20 cellular contexts compared by ENCODE assay signal in genomic region chr2:202592580-202592979, GRCh38. TPM values are rescaled to one million over a fixed set of nuclear protein-coding genes. Genes with fewer than 3 reads are reported as not detected.
DNase-seq lines count a peak whose midpoint lies in the region; ATAC-seq and TF ChIP-seq lines count a peak whose summit lies in the region.
"Had no signal": no experiment of that assay in that cellular context is flagged by ENCODE, and none has a peak within 500 bp of the region (broad histone marks: within the 10 kb centered on the region; RNA-seq: fewer than 3 reads in every experiment).

No MANE protein-coding gene starts in this region.

- H3K9me3 Mint-ChIP-seq in GM23338, result no peaks in the 10 kb centered on the region
- H3K9me3 Mint-ChIP-seq in stimulated activated memory B cell treated with anti-CD40 and anti-IgM and Interleukin-4, amounts not matched to agents 10 μg/mL and 1 μg/mL and 100 μg/mL, for 72 hours, result no peaks in the 10 kb centered on the region
- H3K9me3 Mint-ChIP-seq: CD4-positive, CD25-positive, alpha-beta regulatory T cell had no signal

- no peaks in the 10 kb centered on the region for H3K9me3 ChIP-seq in mesenchymal stem cell (ENCODE audit: control insufficient read depth, low read length)
- H3K9me3 ChIP-seq: BLaER1, SJCRH30 had no signal

- H3K36me3 ChIP-seq in GM23338 (ENCODE audit: insufficient read depth) (no peaks in the 10 kb centered on the region), mesenchymal stem cell (ENCODE audit: control insufficient read depth in 1 of 2, insufficient read depth in 2 of 2, low read depth in 1 of 2, low read length in 2 of 2) (peaks cover 0 to 3% of the 10 kb centered on the region in 2 experiments)
- H3K36me3 ChIP-seq: BLaER1, SJCRH30 had no signal

- no peak overlapping the region for H3K4me3 Mint-ChIP-seq in GM23338
- no peak overlapping the region for H3K4me3 Mint-ChIP-seq in stimulated activated memory B cell treated with anti-CD40 and anti-IgM and Interleukin-4, amounts not matched to agents 10 μg/mL and 1 μg/mL and 100 μg/mL, for 72 hours
- H3K4me3 Mint-ChIP-seq: CD4-positive, CD25-positive, alpha-beta regulatory T cell had no signal

- H4K91ac ChIP-seq in mesenchymal stem cell (ENCODE audit: low read length), result no peak overlapping the region

- no peak overlapping the region for H4K8ac ChIP-seq in mesenchymal stem cell (ENCODE audit: low read length)

- H2AFZ ChIP-seq in GM23338 (no peak overlapping the region), mesenchymal stem cell (ENCODE audit: low read depth, low read length) (no peak overlapping the region)
- H2AFZ ChIP-seq: PC-9 had no signal

- H3K23ac ChIP-seq in mesenchymal stem cell (ENCODE audit: low read length in 2 of 2), result no peak overlapping the region

- peaks cover 22% of the 10 kb centered on the region for H3K4me1 Mint-ChIP-seq in GM23338
- H3K4me1 Mint-ChIP-seq in stimulated activated memory B cell treated with anti-CD40 and anti-IgM and Interleukin-4, amounts not matched to agents 10 μg/mL and 1 μg/mL and 100 μg/mL, for 72 hours, result peaks cover 38% of the 10 kb centered on the region

- H2BK12ac ChIP-seq in mesenchymal stem cell (ENCODE audit: low read length in 2 of 2), result no peak overlapping the region

- intact Hi-C loops in left colon (cut with DNase I, micrococcal nuclease), result no loop called here

- H2BK15ac ChIP-seq in mesenchymal stem cell (ENCODE audit: low read depth, poor library complexity, severe bottlenecking), result no peak overlapping the region

- peaks cover 9% of the 10 kb centered on the region for H3K27me3 Mint-ChIP-seq in GM23338 (ENCODE audit: insufficient read depth, low read depth, poor library complexity)
- H3K27me3 Mint-ChIP-seq in stimulated activated memory B cell treated with anti-CD40 and anti-IgM and Interleukin-4, amounts not matched to agents 10 μg/mL and 1 μg/mL and 100 μg/mL, for 72 hours, result no peaks in the 10 kb centered on the region
- H3K27me3 Mint-ChIP-seq: CD4-positive, CD25-positive, alpha-beta regulatory T cell had no signal

- H3K18ac ChIP-seq in mesenchymal stem cell (ENCODE audit: low read depth in 1 of 2, low read length in 2 of 2), result no peak overlapping the region

- H3K27ac Mint-ChIP-seq in GM23338, result peak overlapping the region; percentile 27; the same call in 1 of the 2 replicates
- peak overlapping the region; percentile 44 for H3K27ac Mint-ChIP-seq in stimulated activated memory B cell treated with anti-CD40 and anti-IgM and Interleukin-4, amounts not matched to agents 10 μg/mL and 1 μg/mL and 100 μg/mL, for 72 hours
- H3K27ac Mint-ChIP-seq: CD4-positive, CD25-positive, alpha-beta regulatory T cell had no signal

- H4K20me1 ChIP-seq in GM23338 (replicated peaks; ENCODE audit: insufficient read depth), result no peaks in the 10 kb centered on the region
- H4K20me1 ChIP-seq: BLaER1 had no signal

- no peak overlapping the region for H2BK5ac ChIP-seq in mesenchymal stem cell (ENCODE audit: low read depth, low read length, poor library complexity, severe bottlenecking)

- H2AK5ac ChIP-seq in mesenchymal stem cell (ENCODE audit: low read length, severe bottlenecking), result no peak overlapping the region

- no peak overlapping the region for H3K4ac ChIP-seq in mesenchymal stem cell (ENCODE audit: low read depth in 1 of 2, low read length in 2 of 2)

- no peak overlapping the region for H3K4me2 ChIP-seq in GM23338
- H3K4me2 ChIP-seq in mesenchymal stem cell (ENCODE audit: low read length, poor library complexity, severe bottlenecking), result no peak overlapping the region
- H3K4me2 ChIP-seq: BLaER1, PC-9 had no signal

- H2BK120ac ChIP-seq in mesenchymal stem cell (ENCODE audit: low read depth, low read length), result no peak overlapping the region

- no peak overlapping the region for H3K9ac ChIP-seq in mesenchymal stem cell (ENCODE audit: low read length)
- H3K9ac ChIP-seq: BLaER1 had no signal

- H3K4me3 ChIP-seq in GM23338, result no peak overlapping the region
- H3K4me3 ChIP-seq in mesenchymal stem cell (ENCODE audit: insufficient read depth in 1 of 2, low read depth in 1 of 2, low read length in 2 of 2), result no peak overlapping the region
- H3K4me3 ChIP-seq: BLaER1, PC-9, SJCRH30 had no signal

- no peaks in the 10 kb centered on the region for H3K9me2 ChIP-seq in GM23338 (ENCODE audit: insufficient read depth)

- H3K27me3 ChIP-seq in GM23338 (ENCODE audit: insufficient read depth) (no peaks in the 10 kb centered on the region), mesenchymal stem cell (ENCODE audit: control insufficient read depth in 1 of 2, insufficient read depth in 1 of 2, low read length in 2 of 2) (peaks cover 0 to 5% of the 10 kb centered on the region in 2 experiments)
- H3K27me3 ChIP-seq: BLaER1, SJCRH30 had no signal

- ATAC-seq in GM23338 (no peak), left colon (no peak)
- ATAC-seq in stimulated activated memory B cell treated with anti-CD40 and anti-IgM and Interleukin-4, amounts not matched to agents 10 μg/mL and 1 μg/mL and 100 μg/mL, for 72 hours, result no peak
- ATAC-seq: Right ventricle myocardium inferior had no signal

- no peak overlapping the region for H3K27ac ChIP-seq in GM23338 (ENCODE audit: low read depth)
- no peak overlapping the region for H3K27ac ChIP-seq in mesenchymal stem cell (ENCODE audit: low read length, poor library complexity, severe bottlenecking)
- H3K27ac ChIP-seq: BLaER1, PC-9, SJCRH30 had no signal

- no peaks in the 10 kb centered on the region for H3K79me2 ChIP-seq in GM23338 (replicated peaks; ENCODE audit: insufficient read depth)

- TF ChIP-seq CTCF in GM23338 (conservative IDR thresholded peaks at IDR 0.05; ENCODE audit: low read depth in 2 of 2), result no peak

- DNase-seq in GM23338 (ENCODE audit: low spot score) (no peak), astrocyte of the hippocampus (ENCODE audit: low read depth, low spot score) (peak; percentile 20), fibroblast of peridontal ligament (ENCODE audit: extremely low read depth) (peak; percentile 11), left colon (no peak), COLO829 (ENCODE audit: low spot score) (no peak), mesenchymal stem cell (no peak)
- DNase-seq: CD4-positive, CD25-positive, alpha-beta regulatory T cell; H7; Karpas-422; NCI-H1092 treated with DMSO at 0.1 percent for 48 hours; NCI-H1436 treated with DMSO at 0.1 percent for 48 hours; NCI-H187 treated with DMSO at 0.1 percent for 48 hours; NCI-H524; NCI-H748 treated with DMSO at 0.1 percent for 48 hours; NK-92 treated with Interleukin-12 subunit alpha and Interleukin-12 subunit beta, amount 100 ng/mL, for 24 hours; PC-9; SJCRH30 had no signal

- H3K4me1 ChIP-seq in GM23338 (ENCODE audit: insufficient read depth) (peaks cover 6% of the 10 kb centered on the region; the same call in 1 of the 2 replicates), mesenchymal stem cell (ENCODE audit: control insufficient read depth, insufficient read depth, low read depth, low read length) (peaks cover 5% of the 10 kb centered on the region)
- H3K4me1 ChIP-seq: SJCRH30 had no signal

- H3K14ac ChIP-seq in mesenchymal stem cell (ENCODE audit: low read length in 2 of 2), result no peak overlapping the region

- no peaks in the 10 kb centered on the region for H3F3A ChIP-seq in GM23338 (replicated peaks; ENCODE audit: low read depth)

- no peaks in the 10 kb centered on the region for H3K79me1 ChIP-seq in mesenchymal stem cell (replicated peaks; ENCODE audit: low read length, poor library complexity, severe bottlenecking)

- WGBS in mesenchymal stem cell, result 95% methylated on average over 2 of the region's 2 CpGs

- H3K36me3 Mint-ChIP-seq in GM23338 (ENCODE audit: low read depth), result no peaks in the 10 kb centered on the region
- no peaks in the 10 kb centered on the region for H3K36me3 Mint-ChIP-seq in stimulated activated memory B cell treated with anti-CD40 and anti-IgM and Interleukin-4, amounts not matched to agents 10 μg/mL and 1 μg/mL and 100 μg/mL, for 72 hours
- H3K36me3 Mint-ChIP-seq: CD4-positive, CD25-positive, alpha-beta regulatory T cell had no signal

TF ChIP-seq in GM23338, 12 proteins besides CTCF, POLR2A, EP300 and RAD21 (continues in another document):
- TF ChIP-seq EZH2phosphoT487 (IDR thresholded peaks at IDR 0.05; ENCODE audit: unreplicated experiment) (no peak), STAT1 (IDR thresholded peaks at IDR 0.05; ENCODE audit: unreplicated experiment) (no peak), CREB1 (CRISPR knock-in tag; IDR thresholded peaks at IDR 0.05; ENCODE audit: low read depth) (no peak), POLR2AphosphoS5 (IDR thresholded peaks at IDR 0.05; ENCODE audit: low read depth) (no peak), JUNB (IDR thresholded peaks at IDR 0.05; ENCODE audit: unreplicated experiment) (no peak), EZH2 (IDR thresholded peaks at IDR 0.05; ENCODE audit: low read depth, unreplicated experiment) (no peak), REST (IDR thresholded peaks at IDR 0.05; ENCODE audit: unreplicated experiment) (no peak), NANOG (IDR thresholded peaks at IDR 0.05; ENCODE audit: borderline replicate concordance) (no peak)

RNA-seq across cellular contexts. Expression of gene FAM117B, which starts 42.2 kb away (rescaled TPM):
- 23.0 and 24.7 TPM in 2 replicates for total RNA-seq in GM23338 (2014; rRNA removed; shearing (Covaris generic))
- 8.3 and 8.4 TPM in 2 replicates for polyA plus RNA-seq in GM23338 (2016; fragmentation: Nextera tagmentation; extraction: Ambion mirVana)
- 10 to 100 TPM; 16.1 to 17.7 TPM for total RNA-seq in left colon
- polyA plus RNA-seq in mesenchymal stem cell (2013, experiment 1 of 2), result 4.6 TPM
- polyA plus RNA-seq in mesenchymal stem cell (2013, experiment 2 of 2), result 4.5 TPM

Comparison
In these comparisons a context has a peak if more than half of its experiments do, and no peak if none do; other contexts are left out.
1. DNase-seq: peak in astrocyte of the hippocampus (single experiment) and fibroblast of peridontal ligament (single experiment); none in GM23338 (single experiment), left colon (0 of 2), COLO829 (single experiment) and mesenchymal stem cell (single experiment).